Comparison of ENCODE assay signal across 8 cellular contexts in genomic region chr11:6926208-6927029, GRCh38. TPM values are rescaled to one million over a fixed set of nuclear protein-coding genes. Genes with fewer than 3 reads are reported as not detected.
DNase-seq lines count a peak whose midpoint lies in the region; ATAC-seq and TF ChIP-seq lines count a peak whose summit lies in the region.

Gene ZNF215, plus strand, starts transcription at chr11:6926426. Its CDS starts 5,847 bp downstream, at chr11:6932273.

- peaks cover 18% of the 10 kb centered on the region for H3K4me1 Mint-ChIP-seq in activated naive CD8-positive, alpha-beta T cell (ENCODE audit: low read depth)

- H3K27me3 ChIP-seq in BJ (ENCODE audit: control insufficient read depth, insufficient read depth, low read length) (no peaks in the 10 kb centered on the region), cardiac muscle cell (no peaks in the 10 kb centered on the region), ovary (no peaks in the 10 kb centered on the region)

- no peaks in the 10 kb centered on the region for H3K9me3 ChIP-seq in cardiac muscle cell (ENCODE audit: low read depth)
- H3K9me3 ChIP-seq in ovary: no peaks in the 10 kb centered on the region

- H3K4me3 ChIP-seq in BJ (ENCODE audit: low read depth, low read length) (peak within 1 kb of the TSS; percentile 85), cardiac muscle cell (peak within 1 kb of the TSS; percentile 44), ovary (peak within 1 kb of the TSS; percentile 49)

- H3K9me3 Mint-ChIP-seq in activated naive CD8-positive, alpha-beta T cell (ENCODE audit: low read depth): no peaks in the 10 kb centered on the region

- DNase-seq in BJ (ENCODE audit: low read depth): peak; percentile 36
- DNase-seq in NCI-H774 (lab: John Stamatoyannopoulos, UW): peak; percentile 92
- DNase-seq in cardiac muscle cell (ENCODE audit: low read depth in 1 of 2, low spot score in 1 of 2): peak; percentile 78 to 92
- DNase-seq in ovary: peak; percentile 47 to 75 (median 67)
- DNase-seq in NCI-H446 (lab: John Stamatoyannopoulos, UW): no peak

- H3K4me3 Mint-ChIP-seq in activated naive CD8-positive, alpha-beta T cell: peak within 1 kb of the TSS; percentile 85

- H3K4me1 ChIP-seq in cardiac muscle cell (ENCODE audit: low read depth) (peaks cover 8% of the 10 kb centered on the region), ovary (ENCODE audit: insufficient read depth) (peaks cover 3% of the 10 kb centered on the region)

- peak; percentile 7; the same call in 1 of the 2 replicates for TF ChIP-seq CTCF in BJ (IDR thresholded peaks at IDR 0.05; ENCODE audit: insufficient read depth, low read depth, low read length)
- no peak for TF ChIP-seq CTCF in cardiac muscle cell (IDR thresholded peaks at IDR 0.05; ENCODE audit: low read depth, low read length)
- TF ChIP-seq CTCF in ovary (IDR thresholded peaks at IDR 0.05): no peak

- ATAC-seq in GM19023 (IDR thresholded peaks at IDR 0.05; ENCODE audit: unreplicated experiment) (peak; percentile 69), HG03103 (IDR thresholded peaks at IDR 0.05; ENCODE audit: low read depth, unreplicated experiment) (peak; percentile 58)

- 0 to 1% (median 1%) methylated on average over 59 to 61 of the region's 61 CpGs for WGBS in ovary, 3 donors

- no peak for TF ChIP-seq EP300 in ovary (IDR thresholded peaks at IDR 0.05)

- POLR2A ChIA-PET in BJ (lab: Charles Lee): interaction anchor here (1.0 kb wide), 1 partner anchor 66 kb away, joined by 3 read pairs; no protein-coding TSS in a partner anchor

- no peaks in the 10 kb centered on the region for H3K36me3 Mint-ChIP-seq in activated naive CD8-positive, alpha-beta T cell

- intact Hi-C loops in ovary (cut with DNase I): no loop called here

- no peaks in the 10 kb centered on the region for H3K36me3 ChIP-seq in BJ (ENCODE audit: control insufficient read depth, insufficient read depth, low read length)
- no peaks in the 10 kb centered on the region for H3K36me3 ChIP-seq in cardiac muscle cell
- H3K36me3 ChIP-seq in ovary: no peaks in the 10 kb centered on the region

- H3K27ac ChIP-seq in cardiac muscle cell: no peak within 1 kb of the TSS
- no peak within 1 kb of the TSS for H3K27ac ChIP-seq in ovary

- no peak for TF ChIP-seq POLR2A in ovary (IDR thresholded peaks at IDR 0.05)

- H3K27ac Mint-ChIP-seq in activated naive CD8-positive, alpha-beta T cell: no peak within 1 kb of the TSS

- peaks cover 42% of the 10 kb centered on the region for H3K27me3 Mint-ChIP-seq in activated naive CD8-positive, alpha-beta T cell

- CTCF ChIA-PET in BJ (lab: Yijun Ruan, JAX): interaction anchor here (0.9 to 1.8 kb wide), 2 partner anchors 65 to 115 kb away, joined by 5 to 7 read pairs; no protein-coding TSS in a partner anchor

RNA-seq across cellular contexts. Expression of gene ZNF215, which starts in this region (rescaled TPM):
- polyA plus RNA-seq in BJ (2011; rRNA removed): 3.4 and 5.6 TPM in 2 replicates
- polyA minus RNA-seq in BJ (2011; rRNA and poly(A)+ RNA removed): 4.5 and 5.0 TPM in 2 replicates
- 0.86 and 1.6 TPM in 2 replicates for total RNA-seq in cardiac muscle cell
- 1.0 and 1.6 TPM in 2 replicates for polyA plus RNA-seq in cardiac muscle cell
- 1 to 10 TPM in 5 of 7 donors, under 1 TPM in 2; 0.57 to 1.9 (median 1.1) TPM for total RNA-seq in ovary
- polyA plus RNA-seq in ovary: 1 to 10 TPM in 1 of 2 donors, under 1 TPM in 1; 0.42 to 1.6 TPM

Comparison
In these comparisons a context has a peak if more than half of its experiments do, and no peak if none do; other contexts are left out.
1. DNase-seq: peak in BJ (single experiment), NCI-H774 (single experiment), cardiac muscle cell (2 of 2) and ovary (5 of 5); none in NCI-H446 (0 of 2).
2. Peak in every context shown above with its lines, with median percentiles within 50 percentile points of each other: H3K4me3 ChIP-seq.